1 cellular context compared by ENCODE assay signal in the genomic region with DNA sequence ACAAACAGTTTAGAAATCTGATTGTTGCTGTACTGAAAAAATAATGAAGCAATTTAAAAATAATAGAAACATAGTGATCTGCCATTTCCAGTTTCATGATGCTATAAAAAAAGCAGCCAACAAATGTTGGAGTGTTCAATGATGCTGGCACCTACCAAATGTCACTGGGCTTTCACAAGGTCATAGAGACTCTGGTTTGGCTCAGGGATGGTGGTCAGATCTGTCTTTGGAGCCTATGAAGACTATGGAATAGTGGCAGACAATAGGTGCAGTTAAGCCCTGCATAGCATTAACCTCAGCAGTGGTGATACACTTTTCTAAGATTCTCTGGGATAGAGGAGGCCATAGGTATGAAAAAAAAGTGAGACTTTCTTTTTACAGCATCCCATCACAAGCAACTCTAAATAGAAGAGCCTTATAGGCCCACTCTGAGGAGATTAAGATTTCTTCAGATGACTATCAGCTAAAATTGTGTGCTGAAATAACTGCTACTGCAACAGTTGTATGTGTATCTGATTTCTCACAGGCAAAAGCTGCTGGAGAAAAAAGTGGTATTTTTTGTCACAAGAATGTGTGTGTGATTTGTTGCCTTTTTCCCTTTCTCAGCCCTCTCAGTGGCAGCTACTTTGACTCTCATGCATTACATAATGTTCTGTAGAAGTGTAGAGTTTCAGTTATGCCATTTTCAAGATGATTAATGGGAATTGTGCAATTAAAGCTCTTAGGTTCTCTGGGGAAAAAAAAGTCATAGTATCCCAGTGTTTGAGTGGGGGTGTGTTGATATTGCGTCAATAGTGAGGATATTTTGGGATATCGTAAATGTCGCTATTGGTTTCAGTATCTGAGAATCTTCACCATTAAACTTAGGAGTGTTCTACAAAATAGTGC.
TF ChIP-seq lines count a peak whose summit lies in the region.

No MANE protein-coding gene starts in this region.

TF ChIP-seq in HEK293, 187 proteins besides CTCF, POLR2A, EP300 and RAD21 (continued from another document):
- TF ChIP-seq SCRT2 (tag by site-specific recombination; IDR thresholded peaks at IDR 0.05) (peak; percentile 74), ZNF596 (tag by site-specific recombination; IDR thresholded peaks at IDR 0.05) (no peak), ZNF394 (tag by site-specific recombination; IDR thresholded peaks at IDR 0.05; ENCODE audit: borderline replicate concordance) (0 out of 2 replicates have a peak, but pooled peaks have one; percentile 29), GLI4 (tag by site-specific recombination; IDR thresholded peaks at IDR 0.05) (no peak), ZNF768 (tag by site-specific recombination; IDR thresholded peaks at IDR 0.05) (no peak), ZSCAN16 (tag by site-specific recombination; IDR thresholded peaks at IDR 0.05) (no peak), ZNF529 (tag by site-specific recombination; IDR thresholded peaks at IDR 0.05; ENCODE audit: insufficient replicate concordance) (no peak), ZNF239 (tag by site-specific recombination; IDR thresholded peaks at IDR 0.05) (no peak), ZNF266 (tag by site-specific recombination; IDR thresholded peaks at IDR 0.05; ENCODE audit: low read depth) (no peak), ZNF571 (tag by site-specific recombination; IDR thresholded peaks at IDR 0.05) (no peak), OSR2 (tag by site-specific recombination; IDR thresholded peaks at IDR 0.05) (peak; percentile 88), ZNF146 (tag by site-specific recombination; IDR thresholded peaks at IDR 0.05) (no peak), WT1 (tag by site-specific recombination; IDR thresholded peaks at IDR 0.05) (peak; percentile 58; the same call in 1 of the 2 replicates), ZNF521 (tag by site-specific recombination; IDR thresholded peaks at IDR 0.05) (no peak)
- TF ChIP-seq, protein P1, sequence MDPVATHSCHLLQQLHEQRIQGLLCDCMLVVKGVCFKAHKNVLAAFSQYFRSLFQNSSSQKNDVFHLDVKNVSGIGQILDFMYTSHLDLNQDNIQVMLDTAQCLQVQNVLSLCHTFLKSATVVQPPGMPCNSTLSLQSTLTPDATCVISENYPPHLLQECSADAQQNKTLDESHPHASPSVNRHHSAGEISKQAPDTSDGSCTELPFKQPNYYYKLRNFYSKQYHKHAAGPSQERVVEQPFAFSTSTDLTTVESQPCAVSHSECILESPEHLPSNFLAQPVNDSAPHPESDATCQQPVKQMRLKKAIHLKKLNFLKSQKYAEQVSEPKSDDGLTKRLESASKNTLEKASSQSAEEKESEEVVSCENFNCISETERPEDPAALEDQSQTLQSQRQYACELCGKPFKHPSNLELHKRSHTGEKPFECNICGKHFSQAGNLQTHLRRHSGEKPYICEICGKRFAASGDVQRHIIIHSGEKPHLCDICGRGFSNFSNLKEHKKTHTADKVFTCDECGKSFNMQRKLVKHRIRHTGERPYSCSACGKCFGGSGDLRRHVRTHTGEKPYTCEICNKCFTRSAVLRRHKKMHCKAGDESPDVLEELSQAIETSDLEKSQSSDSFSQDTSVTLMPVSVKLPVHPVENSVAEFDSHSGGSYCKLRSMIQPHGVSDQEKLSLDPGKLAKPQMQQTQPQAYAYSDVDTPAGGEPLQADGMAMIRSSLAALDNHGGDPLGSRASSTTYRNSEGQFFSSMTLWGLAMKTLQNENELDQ (tag by site-specific recombination; IDR thresholded peaks at IDR 0.05; ENCODE audit: low read depth) = no peak
TF ChIP-seq in HEK293: peak in this region for 43.
